2 cellular contexts compared by ENCODE assay signal in genomic region chr13:72405441-72405840, GRCh38.
TF ChIP-seq lines count a peak whose summit lies in the region.

No MANE protein-coding gene starts in this region.

TF ChIP-seq in HepG2, 621 proteins besides CTCF, POLR2A, EP300 and RAD21 (continues in another document):
- no peak for TF ChIP-seq BCLAF1 (IDR thresholded peaks at IDR 0.05)
- TF ChIP-seq SOX13 (IDR thresholded peaks at IDR 0.05), result no peak
- TF ChIP-seq SOX13 (CRISPR knock-in tag; conservative IDR thresholded peaks at IDR 0.05 in 1 of 2, IDR thresholded peaks at IDR 0.05 in 1 of 2), result peak in 1 of 2 experiments; percentile 78; a peak in 2 of 4 replicates
- TF ChIP-seq NR2C2 (CRISPR knock-in tag; IDR thresholded peaks at IDR 0.05; ENCODE audit: borderline replicate concordance), result peak; percentile 49; the same call in 1 of the 2 replicates
- no peak for TF ChIP-seq SOX6 (IDR thresholded peaks at IDR 0.05)
- peak; percentile 81 for TF ChIP-seq SOX6 (CRISPR knock-in tag; IDR thresholded peaks at IDR 0.05)
- peak; percentile 38; the same call in 1 of the 2 replicates for TF ChIP-seq AHDC1 (CRISPR knock-in tag; IDR thresholded peaks at IDR 0.05; ENCODE audit: borderline replicate concordance)
- no peak for TF ChIP-seq ZBTB37 (CRISPR knock-in tag; IDR thresholded peaks at IDR 0.05)
- no peak for TF ChIP-seq ZSCAN25 (CRISPR knock-in tag; IDR thresholded peaks at IDR 0.05)
- peak; percentile 83 for TF ChIP-seq HNF4A (CRISPR knock-in tag; IDR thresholded peaks at IDR 0.05)
- TF ChIP-seq FOXO4 (CRISPR knock-in tag; conservative IDR thresholded peaks at IDR 0.05), result no peak
- TF ChIP-seq BHLHE40 (IDR thresholded peaks at IDR 0.05; ENCODE audit: low read length), result no peak
- TF ChIP-seq ZSCAN29 (CRISPR knock-in tag; conservative IDR thresholded peaks at IDR 0.05), result no peak
- TF ChIP-seq ZFP62 (CRISPR knock-in tag; IDR thresholded peaks at IDR 0.05), result no peak
- 0 out of 2 replicates have a peak, but pooled peaks have one; percentile 30 for TF ChIP-seq TEF (CRISPR knock-in tag; IDR thresholded peaks at IDR 0.05)

TF ChIP-seq in liver, 16 proteins besides CTCF, POLR2A, EP300 and RAD21 (continued from another document):
- no peak for TF ChIP-seq ATF3 (IDR thresholded peaks at IDR 0.05)
- TF ChIP-seq RXRA (IDR thresholded peaks at IDR 0.05), result no peak
- TF ChIP-seq EGR1 (IDR thresholded peaks at IDR 0.05; ENCODE audit: low read depth in 2 of 2), result no peak
